15 cellular contexts compared by ENCODE assay signal in genomic region chr2:69090008-69090407, GRCh38.
DNase-seq lines count a peak whose midpoint lies in the region; ATAC-seq, FAIRE-seq and TF ChIP-seq lines count a peak whose summit lies in the region.
"Had no signal": no experiment of that assay in that cellular context is flagged by ENCODE, and none has a peak within 500 bp of the region (broad histone marks: within the 10 kb centered on the region; RNA-seq: fewer than 3 reads in every experiment).

No MANE protein-coding gene starts in this region.

- no peak for FAIRE-seq in HepG2 (lab: Jason Lieb, UNC)

- H3K27ac ChIP-seq in right lobe of liver = no peak overlapping the region
- H3K27ac ChIP-seq in HepG2 (ENCODE audit: extremely low read length, insufficient read depth, low read length) = no peak overlapping the region
- H3K27ac ChIP-seq in colonic mucosa = peak overlapping the region; percentile 10
- peak overlapping the region; percentile 30 for H3K27ac ChIP-seq in rectal smooth muscle tissue (ENCODE audit: low read depth, low read length)

- intact Hi-C loops in right lobe of liver (cut with DNase I) (no loop called here), HepG2 (cut with micrococcal nuclease; ENCODE audit: unreplicated experiment) (no loop called here), colonic mucosa (cut with DNase I) (no loop called here)

- H2AFZ ChIP-seq in HepG2 (ENCODE audit: low read length) = no peak overlapping the region

- H3K27me3 ChIP-seq in right lobe of liver (no peaks in the 10 kb centered on the region), HepG2 (ENCODE audit: control insufficient read depth in 1 of 2, insufficient read depth in 2 of 2, low read length in 2 of 2) (no peaks in the 10 kb centered on the region), colonic mucosa (no peaks in the 10 kb centered on the region), rectal smooth muscle tissue (ENCODE audit: control insufficient read depth, insufficient read depth, low read length) (no peaks in the 10 kb centered on the region)

- TF ChIP-seq POLR2A in right lobe of liver (IDR thresholded peaks at IDR 0.05) (no peak), HepG2 (IDR thresholded peaks at IDR 0.05; ENCODE audit: insufficient read depth in 1 of 2, low read depth in 2 of 2, low read length in 2 of 2) (no peak)

- CTCF ChIA-PET in HepG2 (lab: Yijun Ruan, JAX; ENCODE audit: low intra/inter-chr PET ratio, low total read pairs) = no interaction called here

- no peaks in the 10 kb centered on the region for H3K9me3 ChIP-seq in right lobe of liver
- H3K9me3 ChIP-seq in HepG2 (ENCODE audit: low read length) = no peaks in the 10 kb centered on the region
- H3K9me3 ChIP-seq in colonic mucosa = no peaks in the 10 kb centered on the region

- in situ Hi-C loops in HepG2 (cut with HindIII; ENCODE audit: extremely low pct_ligation_motif_present, low pct_unique_long_range_greater_than_20kb) = no loop called here

- TF ChIP-seq EP300 in HepG2 (IDR thresholded peaks at IDR 0.05; ENCODE audit: low read depth in 2 of 2, low read length in 2 of 2) = no peak
- no peak for TF ChIP-seq EP300 in HepG2 (CRISPR knock-in tag; IDR thresholded peaks at IDR 0.05; ENCODE audit: borderline replicate concordance)

- no peak for DNase-seq in right lobe of liver
- DNase-seq in HepG2 (ENCODE audit: low spot score) = no peak
- no peak for DNase-seq in colonic mucosa
- no peak for DNase-seq in kidney tubule cell (ENCODE audit: low spot score)
- DNase-seq: Karpas-422, MM.1S, NCI-H1105, NCI-H1694 treated with DMSO at 0.1 percent for 48 hours, NCI-H446 treated with DMSO at 0.1 percent for 48 hours, NCI-H748 treated with DMSO at 0.1 percent for 48 hours, SHP77 had no signal

- POLR2A ChIA-PET in HepG2 (lab: Yijun Ruan, JAX) = no interaction called here

- H3K4me1 ChIP-seq in right lobe of liver (no peaks in the 10 kb centered on the region), HepG2 (ENCODE audit: insufficient read depth, low read length) (peaks cover 17% of the 10 kb centered on the region; the same call in 1 of the 2 replicates), colonic mucosa (no peaks in the 10 kb centered on the region), rectal smooth muscle tissue (ENCODE audit: control insufficient read depth, insufficient read depth, low read length) (peaks cover 2% of the 10 kb centered on the region)

- no peak for TF ChIP-seq CTCF in right lobe of liver (IDR thresholded peaks at IDR 0.05)
- no peak for TF ChIP-seq CTCF in HepG2 (CRISPR knock-in tag; IDR thresholded peaks at IDR 0.05)
- no peak for TF ChIP-seq CTCF in colonic mucosa (IDR thresholded peaks at IDR 0.05)

- TF ChIP-seq RAD21 in HepG2 (CRISPR knock-in tag; IDR thresholded peaks at IDR 0.05) = no peak

- ATAC-seq in right lobe of liver = peak in 3 of 4 donors; percentile 16 to 47 (median 47)
- no peak for ATAC-seq in HepG2
- ATAC-seq in HG02763 (IDR thresholded peaks at IDR 0.05; ENCODE audit: unreplicated experiment) = no peak
- ATAC-seq in HG03097 (IDR thresholded peaks at IDR 0.05; ENCODE audit: low FRiP score, unreplicated experiment) = no peak
- ATAC-seq: Panc1 had no signal

- H3K4me2 ChIP-seq in HepG2 (ENCODE audit: low read depth, low read length) = no peak overlapping the region

- no peaks in the 10 kb centered on the region for H4K20me1 ChIP-seq in HepG2 (ENCODE audit: insufficient read depth, low read length)

- BruUV-seq in HepG2 (replicated peaks; lab: Mats Ljungman, UMichigan) = no TSS peak

- H3K36me3 ChIP-seq in right lobe of liver = no peaks in the 10 kb centered on the region
- H3K36me3 ChIP-seq in HepG2 (replicated peaks in 1 of 2; ENCODE audit: control insufficient read depth in 1 of 2, insufficient read depth in 2 of 2, low read length in 2 of 2) = peaks cover 0 to 3% of the 10 kb centered on the region in 2 experiments; a peak in 1 of 5 replicates
- H3K36me3 ChIP-seq in colonic mucosa = no peaks in the 10 kb centered on the region
- peaks cover 6% of the 10 kb centered on the region for H3K36me3 ChIP-seq in rectal smooth muscle tissue (ENCODE audit: control insufficient read depth, insufficient read depth, low read length)

- H3K4me3 ChIP-seq in right lobe of liver (no peak overlapping the region), HepG2 (replicated peaks in 1 of 3; ENCODE audit: insufficient read depth in 1 of 3, low read depth in 2 of 3, low read length in 3 of 3) (no peak overlapping the region), colonic mucosa (no peak overlapping the region), rectal smooth muscle tissue (ENCODE audit: low read length) (no peak overlapping the region)

- no peaks in the 10 kb centered on the region for H3K79me2 ChIP-seq in HepG2 (ENCODE audit: insufficient read depth, low read length)

- no peak overlapping the region for H3K9ac ChIP-seq in HepG2 (ENCODE audit: insufficient read depth, low read depth, low read length)
- no peak overlapping the region for H3K9ac ChIP-seq in colonic mucosa (ENCODE audit: low read depth in 2 of 2, low read length in 2 of 2)
- no peak overlapping the region for H3K9ac ChIP-seq in rectal smooth muscle tissue (ENCODE audit: low read length)

- WGBS in right lobe of liver (ENCODE audit: insufficient coverage, low coverage, low lambda C conversion rate, missing lambda C conversion rate) = 43% methylated on average over 1 of the region's 1 CpG
- 87% methylated on average over 1 of the region's 1 CpG for WGBS in HepG2 (ENCODE audit: low lambda C conversion rate)

TF ChIP-seq in HepG2, 621 proteins besides CTCF, POLR2A, EP300 and RAD21:
- no peak for TF ChIP-seq ZNF205 (CRISPR knock-in tag; IDR thresholded peaks at IDR 0.05)
- no peak for TF ChIP-seq ZNF441 (CRISPR knock-in tag; IDR thresholded peaks at IDR 0.05; ENCODE audit: borderline replicate concordance)
- no peak for TF ChIP-seq RCOR2 (CRISPR knock-in tag; IDR thresholded peaks at IDR 0.05)
- no peak for TF ChIP-seq GPBP1L1 (CRISPR knock-in tag; IDR thresholded peaks at IDR 0.05)
- TF ChIP-seq BHLHE40 (IDR thresholded peaks at IDR 0.05; ENCODE audit: low read length) = no peak

Comparison
In these comparisons a context has a peak if more than half of its experiments do, and no peak if none do; other contexts are left out.
1. ATAC-seq: peak in right lobe of liver (3 of 4); none in HepG2 (single experiment), HG02763 (single experiment) and HG03097 (single experiment).
2. H3K27ac ChIP-seq: peak in colonic mucosa (single experiment) and rectal smooth muscle tissue (single experiment); none in right lobe of liver (0 of 3) and HepG2 (single experiment).